In genomic region chr1:113073457-113073950, GRCh38 we compare ENCODE assay signal across 7 cellular contexts. TPM values are rescaled to one million over a fixed set of nuclear protein-coding genes. Genes with fewer than 3 reads are reported as not detected.
A peak's percentile ranks its signal among the peaks of the same experiment; 100 is the strongest.
DNase-seq lines count a peak whose midpoint lies in the region; ATAC-seq and TF ChIP-seq lines count a peak whose summit lies in the region.

No MANE protein-coding gene starts in this region.

- no peaks in the 10 kb centered on the region for H3K9me1 ChIP-seq in IMR-90 (ENCODE audit: insufficient read depth, low read length)

- TF ChIP-seq POLR2A in IMR-90 (IDR thresholded peaks at IDR 0.05; ENCODE audit: low read depth, low read length) (no peak), spleen (IDR thresholded peaks at IDR 0.05) (no peak)

- H3K4ac ChIP-seq in IMR-90 (ENCODE audit: low read depth, low read length): peak overlapping the region; percentile 90

- in situ Hi-C loops in IMR-90 (cut with MboI; ENCODE audit: low sequenced_read_pairs): no loop called here
- in situ Hi-C loops in astrocyte of the cerebellum (cut with HindIII; ENCODE audit: low sequenced_read_pairs): no loop called here

- peaks cover 25% of the 10 kb centered on the region for H4K20me1 ChIP-seq in IMR-90 (ENCODE audit: insufficient read depth, low read length)

- no peak overlapping the region; the same call in 1 of the 2 replicates for H3K18ac ChIP-seq in IMR-90 (ENCODE audit: low read depth, low read length)

- peak overlapping the region; percentile 99 for H3K4me2 ChIP-seq in IMR-90 (ENCODE audit: low read depth, low read length)

- DNase-seq in GM10266 (ENCODE audit: extremely low spot score): peak; percentile 18
- peak; percentile 61 for DNase-seq in IMR-90
- no peak for DNase-seq in astrocyte of the cerebellum (ENCODE audit: low read depth)
- peak; percentile 75 for DNase-seq in iPS-NIHi11 (ENCODE audit: low spot score)
- no peak for DNase-seq in spleen

- H3K23ac ChIP-seq in IMR-90 (ENCODE audit: low read depth, low read length): peak overlapping the region; percentile 85; the same call in 1 of the 2 replicates

- H2BK15ac ChIP-seq in IMR-90 (ENCODE audit: low read depth, low read length): no peak overlapping the region

- H2BK120ac ChIP-seq in IMR-90 (ENCODE audit: low read depth, low read length): no peak overlapping the region

- no peaks in the 10 kb centered on the region for H3K27me3 ChIP-seq in IMR-90 (ENCODE audit: control insufficient read depth, insufficient read depth, low read length)
- no peaks in the 10 kb centered on the region for H3K27me3 ChIP-seq in spleen (replicated peaks in 1 of 7)

- peak overlapping the region; percentile 92 for H3K14ac ChIP-seq in IMR-90 (replicated peaks; ENCODE audit: low read depth, low read length)

- peak overlapping the region; percentile 66 to 95; a peak in 2 of 4 replicates for H4K8ac ChIP-seq in IMR-90 (ENCODE audit: low read depth in 2 of 2, low read length in 2 of 2)

- dilution Hi-C loops in IMR-90 (cut with HindIII; ENCODE audit: low sequenced_read_pairs, unreplicated experiment): no loop called here

- H3K9me3 ChIP-seq in IMR-90 (ENCODE audit: control insufficient read depth, insufficient read depth, low read length) (no peaks in the 10 kb centered on the region), spleen (no peaks in the 10 kb centered on the region)

- peak overlapping the region; percentile 97 for H2AFZ ChIP-seq in IMR-90 (replicated peaks; ENCODE audit: low read length, poor library complexity)

- 0% methylated on average over 4 of the region's 23 CpGs; no CpG with 5 or more reads in 1 of the 2 experiments for WGBS in IMR-90 (ENCODE audit: extremely low coverage in 2 of 2, insufficient read length in 1 of 2), 2 experiments
- WGBS in spleen, 5 donors: 0 to 1% (median 0%) methylated on average over 17 to 23 of the region's 23 CpGs

- H3K4me3 ChIP-seq in IMR-90 (ENCODE audit: insufficient read depth, low read depth, low read length) (peak overlapping the region; percentile 85), astrocyte of the cerebellum (ENCODE audit: low read depth, low read length) (peak overlapping the region; percentile 96), spleen (peak overlapping the region; percentile 68 to 91 (median 84))

- no peak for TF ChIP-seq RAD21 in IMR-90 (IDR thresholded peaks at IDR 0.05; ENCODE audit: low read length)

- H3K27ac ChIP-seq in IMR-90 (ENCODE audit: insufficient read depth, low read length): peak overlapping the region; percentile 97
- peak overlapping the region; percentile 87 to 93 (median 91) for H3K27ac ChIP-seq in spleen

- H3K9ac ChIP-seq in IMR-90 (ENCODE audit: low read depth, low read length): peak overlapping the region; percentile 96

- peaks cover 0 to 15% of the 10 kb centered on the region in 2 experiments; a peak in 3 of 4 replicates for H3K79me1 ChIP-seq in IMR-90 (ENCODE audit: low read depth in 1 of 2, low read length in 2 of 2)

- H4K91ac ChIP-seq in IMR-90 (ENCODE audit: insufficient read depth, low read depth, low read length): peak overlapping the region; percentile 94; the same call in 1 of the 2 replicates

- peak overlapping the region; percentile 85; the same call in 1 of the 2 replicates for H3K56ac ChIP-seq in IMR-90 (ENCODE audit: extremely low read depth, insufficient read depth, low read length)

- H2BK5ac ChIP-seq in IMR-90 (ENCODE audit: low read depth, low read length, poor library complexity, severe bottlenecking): peak overlapping the region; percentile 83

- POLR2A ChIA-PET in IMR-90 (lab: Charles Lee; ENCODE audit: unreplicated experiment): no interaction called here

- intact Hi-C loops in IMR-90 (cut with micrococcal nuclease): loop anchor here (2.0 to 5.0 kb wide), 3 partner anchors 265 to 604 kb away; no protein-coding TSS in a partner anchor
- intact Hi-C loops in spleen (cut with DNase I; ENCODE audit: low total_unique reads): loop anchor here (10.0 kb wide), 1 partner anchor 199 kb away; no protein-coding TSS in a partner anchor

- TF ChIP-seq CTCF in GM10266 (IDR thresholded peaks at IDR 0.05; ENCODE audit: control insufficient read depth, insufficient read depth, low read depth, missing control alignments): peak; percentile 61
- TF ChIP-seq CTCF in IMR-90 (conservative IDR thresholded peaks at IDR 0.05; ENCODE audit: low read depth, low read length): peak; percentile 56
- peak; percentile 57 for TF ChIP-seq CTCF in astrocyte of the cerebellum (IDR thresholded peaks at IDR 0.05; ENCODE audit: low read depth, low read length, missing control alignments)
- no peak for TF ChIP-seq CTCF in spleen (IDR thresholded peaks at IDR 0.05 in 8 of 11, conservative IDR thresholded peaks at IDR 0.05 in 3 of 11)

- ATAC-seq in GM21528 (IDR thresholded peaks at IDR 0.05; ENCODE audit: low FRiP score, unreplicated experiment): peak; percentile 28
- peak; percentile 65 for ATAC-seq in IMR-90 (ENCODE audit: low read depth)
- ATAC-seq in HG02973 (IDR thresholded peaks at IDR 0.05; ENCODE audit: unreplicated experiment): no peak

- peaks cover 4% of the 10 kb centered on the region for H3K36me3 ChIP-seq in IMR-90 (ENCODE audit: control insufficient read depth, insufficient read depth, low read length)
- H3K36me3 ChIP-seq in spleen: peaks cover 3 to 20% (median 14%) of the 10 kb centered on the region in 6 donors

- CTCF ChIA-PET in IMR-90 (lab: Yijun Ruan, JAX): interaction anchor here (0.6 to 2.1 kb wide), 24 partner anchors 9 to 743 kb away, joined by 3 to 27 read pairs (median 5); partner anchors contain the start of gene PPM1J

- no TSS peak for BruUV-seq in IMR-90 (replicated peaks; lab: Mats Ljungman, UMichigan)

- no peaks in the 10 kb centered on the region; the same call in 1 of the 2 replicates for H3K4me1 ChIP-seq in IMR-90 (ENCODE audit: control insufficient read depth, insufficient read depth, low read length)
- peaks cover 14 to 52% (median 38%) of the 10 kb centered on the region in 6 donors for H3K4me1 ChIP-seq in spleen

- 0 out of 2 replicates have a peak overlapping the region, but pooled peaks have one; percentile 13 for H2AK5ac ChIP-seq in IMR-90 (ENCODE audit: low read depth, low read length)

- H2BK20ac ChIP-seq in IMR-90 (ENCODE audit: low read depth, low read length): no peak overlapping the region

- peak overlapping the region; percentile 13; the same call in 1 of the 2 replicates for H4K5ac ChIP-seq in IMR-90 (ENCODE audit: low read depth, low read length)

- peak overlapping the region; percentile 93 for H2AK9ac ChIP-seq in IMR-90 (replicated peaks; ENCODE audit: low read depth, low read length, poor library complexity)

TF ChIP-seq in IMR-90, 13 proteins besides CTCF, POLR2A, EP300 and RAD21:
- no peak for TF ChIP-seq CEBPB (IDR thresholded peaks at IDR 0.05; ENCODE audit: low read depth, low read length)

RNA-seq across cellular contexts. Expression of gene LRIG2, which starts 0.5 kb away (rescaled TPM):
- total RNA-seq in IMR-90 (2012; rRNA removed) (9.0 and 10.6 TPM in 2 replicates), spleen (10 to 100 TPM; 20.7 to 68.7 (median 23.7) TPM)
- polyA plus RNA-seq in IMR-90 (2012; rRNA removed) (3.3 and 4.3 TPM in 2 replicates), spleen (1 to 10 TPM; 3.4 to 5.5 (median 4.3) TPM)
- 0.86 and 1.0 TPM in 2 replicates for polyA plus RNA-seq in IMR-90 (2012; cell fraction: cytosol; rRNA removed)
- 4.6 and 21.1 TPM in 2 replicates for polyA plus RNA-seq in IMR-90 (2012; cell fraction: nucleus; rRNA removed; ENCODE audit: low replicate concordance)

Comparison
In these comparisons a context has a peak if more than half of its experiments do, and no peak if none do; other contexts are left out.
1. DNase-seq: peak in GM10266 (single experiment), IMR-90 (single experiment) and iPS-NIHi11 (single experiment); none in astrocyte of the cerebellum (single experiment) and spleen (single experiment).
2. CTCF ChIP-seq: peak in GM10266 (single experiment), IMR-90 (single experiment) and astrocyte of the cerebellum (single experiment); none in spleen (0 of 11).
3. Peak in every context shown above with its lines, with median percentiles within 50 percentile points of each other: H3K4me3 ChIP-seq.